12 cellular contexts compared by ENCODE assay signal in the genomic region with DNA sequence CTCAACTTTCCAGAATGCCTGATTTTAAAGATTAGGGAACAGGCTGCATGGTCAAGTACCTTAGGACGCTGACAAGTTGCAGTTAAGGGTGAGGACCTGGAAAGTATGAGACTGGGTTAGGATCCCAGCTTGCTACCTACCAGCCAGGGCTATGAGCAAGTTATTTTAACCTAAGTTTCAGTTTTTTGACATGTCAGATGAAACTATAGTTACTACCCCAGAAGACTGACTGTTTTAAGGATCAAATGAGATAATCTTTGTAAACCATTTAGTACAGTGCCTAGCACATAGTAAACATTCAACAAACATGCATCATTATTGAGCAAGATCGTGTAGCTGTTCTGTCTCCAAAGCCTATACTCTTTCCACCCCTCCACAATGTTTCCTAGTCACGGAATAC. TPM values are rescaled to one million over a fixed set of nuclear protein-coding genes. Genes with fewer than 3 reads are reported as not detected.
DNase-seq lines count a peak whose midpoint lies in the region; ATAC-seq and TF ChIP-seq lines count a peak whose summit lies in the region.
"Had no signal": no experiment of that assay in that cellular context is flagged by ENCODE, and none has a peak within 500 bp of the region (broad histone marks: within the 10 kb centered on the region; RNA-seq: fewer than 3 reads in every experiment).

No MANE protein-coding gene starts in this region.

- H3K27ac ChIP-seq in layer of hippocampus (ENCODE audit: low read depth, low read length) (peak overlapping the region; percentile 19), tibial nerve (peak overlapping the region in 3 of 4 donors; percentile 60 to 65 (median 63)), right cardiac atrium (ENCODE audit: low read length) (no peak overlapping the region)
- H3K27ac ChIP-seq: SK-N-MC had no signal

- no peak for TF ChIP-seq POLR2A in tibial nerve (IDR thresholded peaks at IDR 0.05)

- intact Hi-C loops in activated T-helper 1 cell treated with anti-CD3 and anti-CD28 coated beads, Interleukin-12 subunit alpha, Interleukin-12 subunit beta, Interleukin-2, Interleukin-4 antibody, amounts not matched to agents 30 ng/mL and 10 ng/mL and 1 ng/mL, durations not matched to agents 14 hours and 24 hours and 36 hours (cut with micrococcal nuclease): loop anchor here (1.0 kb wide), 2 partner anchors 13 to 17 kb away; no protein-coding TSS in a partner anchor
- intact Hi-C loops in right cardiac atrium (cut with DNase I): no loop called here

- DNase-seq in activated naive CD4-positive, alpha-beta T cell (lab: John Stamatoyannopoulos, UW): no peak
- DNase-seq in activated T-helper 1 cell treated with anti-CD3 and anti-CD28 coated beads, Interleukin-12 subunit alpha, Interleukin-12 subunit beta, Interleukin-2, Interleukin-4 antibody, amounts not matched to agents 30 ng/mL and 10 ng/mL and 1 ng/mL, durations not matched to agents 14 hours and 24 hours and 36 hours (ENCODE audit: low spot score): no peak
- DNase-seq in tibial nerve (ENCODE audit: low spot score in 2 of 2) (no peak), G401 (ENCODE audit: low spot score) (no peak), right cardiac atrium (no peak)
- no peak for DNase-seq in activated CD8-positive, alpha-beta memory T cell treated with anti-CD3 and anti-CD28 coated beads, Interleukin-2, amount 50 U/mL, for 4 hours
- DNase-seq: NCI-H2107; stimulated activated CD4-positive, alpha-beta T cell treated with anti-CD3 and anti-CD28 coated beads, Interleukin-2, amount 100 ng/mL, for 24 hours had no signal

- H3K9me3 Mint-ChIP-seq in activated naive CD4-positive, alpha-beta T cell treated with anti-CD3 and anti-CD28 coated beads, Interleukin-2, amount 50 U/mL, for 24 hours: no peaks in the 10 kb centered on the region
- no peaks in the 10 kb centered on the region for H3K9me3 Mint-ChIP-seq in activated T-helper 1 cell treated with anti-CD3 and anti-CD28 coated beads, Interleukin-12 subunit alpha, Interleukin-12 subunit beta, Interleukin-2, Interleukin-4 antibody, amounts not matched to agents 30 ng/mL and 10 ng/mL and 1 ng/mL, durations not matched to agents 14 hours and 24 hours and 36 hours
- H3K9me3 Mint-ChIP-seq: WTC11 had no signal

- peak overlapping the region; percentile 95 for H3K27ac Mint-ChIP-seq in activated naive CD4-positive, alpha-beta T cell treated with anti-CD3 and anti-CD28 coated beads, Interleukin-2, amount 50 U/mL, for 24 hours
- peak overlapping the region; percentile 92 for H3K27ac Mint-ChIP-seq in activated T-helper 1 cell treated with anti-CD3 and anti-CD28 coated beads, Interleukin-12 subunit alpha, Interleukin-12 subunit beta, Interleukin-2, Interleukin-4 antibody, amounts not matched to agents 30 ng/mL and 10 ng/mL and 1 ng/mL, durations not matched to agents 14 hours and 24 hours and 36 hours
- H3K27ac Mint-ChIP-seq: WTC11 had no signal

- H3K4me3 Mint-ChIP-seq in activated naive CD4-positive, alpha-beta T cell treated with anti-CD3 and anti-CD28 coated beads, Interleukin-2, amount 50 U/mL, for 24 hours: no peak overlapping the region
- H3K4me3 Mint-ChIP-seq in activated T-helper 1 cell treated with anti-CD3 and anti-CD28 coated beads, Interleukin-12 subunit alpha, Interleukin-12 subunit beta, Interleukin-2, Interleukin-4 antibody, amounts not matched to agents 30 ng/mL and 10 ng/mL and 1 ng/mL, durations not matched to agents 14 hours and 24 hours and 36 hours: peak overlapping the region; percentile 75
- H3K4me3 Mint-ChIP-seq: WTC11 had no signal

- H3K36me3 ChIP-seq in tibial nerve: peaks cover 0 to 80% (median 0%) of the 10 kb centered on the region in 3 donors

- no peak for TF ChIP-seq EP300 in tibial nerve (IDR thresholded peaks at IDR 0.05)

- H3K4me1 ChIP-seq in tibial nerve (peaks cover 0 to 24% (median 0%) of the 10 kb centered on the region in 4 donors), right cardiac atrium (ENCODE audit: control insufficient read depth, insufficient read depth, low read length) (no peaks in the 10 kb centered on the region)

- H3K27me3 ChIP-seq in layer of hippocampus (ENCODE audit: control insufficient read depth, insufficient read depth, low read length) (no peaks in the 10 kb centered on the region), tibial nerve (no peaks in the 10 kb centered on the region), right cardiac atrium (ENCODE audit: control insufficient read depth, insufficient read depth) (no peaks in the 10 kb centered on the region)

- 66 to 82% methylated on average over 3 of the region's 3 CpGs for WGBS in tibial nerve, 2 donors
- WGBS in right cardiac atrium: 83% methylated on average over 3 of the region's 3 CpGs

- ATAC-seq in right cardiac atrium: no peak
- ATAC-seq: WTC11 had no signal

- in situ Hi-C loops in G401 (cut with HindIII; ENCODE audit: low sequenced_read_pairs): no loop called here

- H3K4me1 Mint-ChIP-seq in activated naive CD4-positive, alpha-beta T cell treated with anti-CD3 and anti-CD28 coated beads, Interleukin-2, amount 50 U/mL, for 24 hours: peaks cover 84% of the 10 kb centered on the region
- peaks cover 79% of the 10 kb centered on the region for H3K4me1 Mint-ChIP-seq in activated T-helper 1 cell treated with anti-CD3 and anti-CD28 coated beads, Interleukin-12 subunit alpha, Interleukin-12 subunit beta, Interleukin-2, Interleukin-4 antibody, amounts not matched to agents 30 ng/mL and 10 ng/mL and 1 ng/mL, durations not matched to agents 14 hours and 24 hours and 36 hours (ENCODE audit: low read depth)
- H3K4me1 Mint-ChIP-seq: WTC11 had no signal

- no peak for TF ChIP-seq CTCF in tibial nerve (IDR thresholded peaks at IDR 0.05)

- no peaks in the 10 kb centered on the region for H3K9me3 ChIP-seq in tibial nerve
- no peaks in the 10 kb centered on the region for H3K9me3 ChIP-seq in right cardiac atrium (ENCODE audit: control insufficient read depth, low read length)

- H3K36me3 Mint-ChIP-seq in activated naive CD4-positive, alpha-beta T cell treated with anti-CD3 and anti-CD28 coated beads, Interleukin-2, amount 50 U/mL, for 24 hours: peaks cover 27% of the 10 kb centered on the region
- H3K36me3 Mint-ChIP-seq in activated T-helper 1 cell treated with anti-CD3 and anti-CD28 coated beads, Interleukin-12 subunit alpha, Interleukin-12 subunit beta, Interleukin-2, Interleukin-4 antibody, amounts not matched to agents 30 ng/mL and 10 ng/mL and 1 ng/mL, durations not matched to agents 14 hours and 24 hours and 36 hours (ENCODE audit: low read depth): peaks cover 68% of the 10 kb centered on the region

- no peaks in the 10 kb centered on the region for H3K27me3 Mint-ChIP-seq in activated naive CD4-positive, alpha-beta T cell treated with anti-CD3 and anti-CD28 coated beads, Interleukin-2, amount 50 U/mL, for 24 hours
- no peaks in the 10 kb centered on the region for H3K27me3 Mint-ChIP-seq in activated T-helper 1 cell treated with anti-CD3 and anti-CD28 coated beads, Interleukin-12 subunit alpha, Interleukin-12 subunit beta, Interleukin-2, Interleukin-4 antibody, amounts not matched to agents 30 ng/mL and 10 ng/mL and 1 ng/mL, durations not matched to agents 14 hours and 24 hours and 36 hours (ENCODE audit: insufficient read depth)

- no peak overlapping the region for H3K4me3 ChIP-seq in tibial nerve
- H3K4me3 ChIP-seq in right cardiac atrium (ENCODE audit: low read length): no peak overlapping the region
- H3K4me3 ChIP-seq: SK-N-MC had no signal

RNA-seq across cellular contexts. Expression of gene THEMIS2, which starts 14.4 kb away (rescaled TPM):
- total RNA-seq in activated T-helper 1 cell treated with anti-CD3 and anti-CD28 coated beads, Interleukin-12 subunit alpha, Interleukin-12 subunit beta, Interleukin-2, Interleukin-4 antibody, amounts not matched to agents 30 ng/mL and 10 ng/mL and 1 ng/mL, durations not matched to agents 14 hours and 24 hours and 36 hours: 28.7 and 33.5 TPM in 2 replicates
- total RNA-seq in tibial nerve (10 to 100 TPM; 13.2 to 50.7 (median 23.7) TPM), right cardiac atrium (10 to 100 TPM in 1 of 4 donors, 1 to 10 TPM in 3; 7.6 to 10.1 (median 9.3) TPM)
- 2.6 and 3.9 TPM in 2 replicates for total RNA-seq in G401 (2014; rRNA removed; shearing (Covaris generic))
- 5.1 TPM for polyA plus RNA-seq in right cardiac atrium

RNA-seq across cellular contexts. Expression of gene RPA2, which starts 27.6 kb away (rescaled TPM):
- 96.0 and 96.5 TPM in 2 replicates for total RNA-seq in activated T-helper 1 cell treated with anti-CD3 and anti-CD28 coated beads, Interleukin-12 subunit alpha, Interleukin-12 subunit beta, Interleukin-2, Interleukin-4 antibody, amounts not matched to agents 30 ng/mL and 10 ng/mL and 1 ng/mL, durations not matched to agents 14 hours and 24 hours and 36 hours
- total RNA-seq in tibial nerve (10 to 100 TPM; 16.7 to 37.4 (median 26.1) TPM), right cardiac atrium (10 to 100 TPM; 26.8 to 38.3 (median 32.2) TPM)
- total RNA-seq in G401 (2014; rRNA removed; shearing (Covaris generic)): 148 and 168 TPM in 2 replicates
- 32.4 TPM for polyA plus RNA-seq in right cardiac atrium

RNA-seq across cellular contexts. Expression of gene SMPDL3B, which starts 48.1 kb away (rescaled TPM):
- 0.29 and 0.60 TPM in 2 replicates for total RNA-seq in activated T-helper 1 cell treated with anti-CD3 and anti-CD28 coated beads, Interleukin-12 subunit alpha, Interleukin-12 subunit beta, Interleukin-2, Interleukin-4 antibody, amounts not matched to agents 30 ng/mL and 10 ng/mL and 1 ng/mL, durations not matched to agents 14 hours and 24 hours and 36 hours
- total RNA-seq in tibial nerve (not detected), right cardiac atrium (1 to 10 TPM in 1 of 4 donors, under 1 TPM in 3; 0.31 to 2.1 (median 0.40) TPM)
- 0.68 and 2.0 TPM in 2 replicates for total RNA-seq in G401 (2014; rRNA removed; shearing (Covaris generic))
- 0.11 TPM for polyA plus RNA-seq in right cardiac atrium

RNA-seq across cellular contexts. Expression of gene PPP1R8, which starts 56.2 kb away (rescaled TPM):
- total RNA-seq in activated T-helper 1 cell treated with anti-CD3 and anti-CD28 coated beads, Interleukin-12 subunit alpha, Interleukin-12 subunit beta, Interleukin-2, Interleukin-4 antibody, amounts not matched to agents 30 ng/mL and 10 ng/mL and 1 ng/mL, durations not matched to agents 14 hours and 24 hours and 36 hours: 84.1 and 88.1 TPM in 2 replicates
- total RNA-seq in tibial nerve (10 to 100 TPM; 32.0 to 58.2 (median 37.2) TPM), right cardiac atrium (10 to 100 TPM; 24.2 to 26.8 (median 24.7) TPM)
- total RNA-seq in G401 (2014; rRNA removed; shearing (Covaris generic)): 69.1 and 70.6 TPM in 2 replicates
- polyA plus RNA-seq in right cardiac atrium: 18.7 TPM
